Comparison of ENCODE assay signal across 8 cellular contexts in genomic region chr16:67227567-67227921, GRCh38. TPM values are rescaled to one million over a fixed set of nuclear protein-coding genes. Genes with fewer than 3 reads are reported as not detected.
DNase-seq lines count a peak whose midpoint lies in the region; ATAC-seq and TF ChIP-seq lines count a peak whose summit lies in the region.

No MANE protein-coding gene starts in this region.

- no peaks in the 10 kb centered on the region for H3K9me3 ChIP-seq in upper lobe of left lung

- WGBS in upper lobe of left lung, 2 donors = 10 to 12% methylated on average over 11 to 12 of the region's 12 CpGs

- peaks cover 36 to 46% (median 42%) of the 10 kb centered on the region in 4 donors for H3K36me3 ChIP-seq in upper lobe of left lung

- H3K27me3 Mint-ChIP-seq in activated T-cell treated with anti-CD3 and anti-CD28 coated beads, Interleukin-2, amount 50 U/mL, for 72 hours (ENCODE audit: low read depth) = no peaks in the 10 kb centered on the region
- H3K27me3 Mint-ChIP-seq in brain = peaks cover 16% of the 10 kb centered on the region
- no peaks in the 10 kb centered on the region for H3K27me3 Mint-ChIP-seq in memory B cell

- H3K27ac ChIP-seq in upper lobe of left lung = peak overlapping the region; percentile 81 to 91 (median 88)

- no peak for TF ChIP-seq POLR2A in upper lobe of left lung (IDR thresholded peaks at IDR 0.05)

- H3K27me3 ChIP-seq in upper lobe of left lung = no peaks in the 10 kb centered on the region

- H3K27ac Mint-ChIP-seq in activated T-cell treated with anti-CD3 and anti-CD28 coated beads, Interleukin-2, amount 50 U/mL, for 72 hours = peak overlapping the region; percentile 85
- peak overlapping the region in 4 of 5 experiments; percentile 95 to 99 (median 99) for H3K27ac Mint-ChIP-seq in brain
- H3K27ac Mint-ChIP-seq in memory B cell = peak overlapping the region; percentile 97

- H3K4me1 Mint-ChIP-seq in activated T-cell treated with anti-CD3 and anti-CD28 coated beads, Interleukin-2, amount 50 U/mL, for 72 hours (ENCODE audit: low read depth) = peaks cover 46% of the 10 kb centered on the region
- H3K4me1 Mint-ChIP-seq in brain (peaks cover 41% of the 10 kb centered on the region), memory B cell (peaks cover 21% of the 10 kb centered on the region)

- TF ChIP-seq EP300 in upper lobe of left lung (IDR thresholded peaks at IDR 0.05) = no peak

- peak overlapping the region; percentile 78 to 99 (median 90) for H3K4me3 ChIP-seq in upper lobe of left lung

- H3K9me3 Mint-ChIP-seq in activated T-cell treated with anti-CD3 and anti-CD28 coated beads, Interleukin-2, amount 50 U/mL, for 72 hours = no peaks in the 10 kb centered on the region
- H3K9me3 Mint-ChIP-seq in brain = peaks cover 0 to 2% (median 0%) of the 10 kb centered on the region in 5 experiments
- no peaks in the 10 kb centered on the region for H3K9me3 Mint-ChIP-seq in memory B cell

- peak overlapping the region; percentile 89 to 98 for H3K4me3 Mint-ChIP-seq in activated T-cell treated with anti-CD3 and anti-CD28 coated beads, Interleukin-2, amount 50 U/mL, for 72 hours
- H3K4me3 Mint-ChIP-seq in brain (peak overlapping the region; percentile 99 to 100 (median 99)), memory B cell (peak overlapping the region; percentile 100)

- H3K4me1 ChIP-seq in upper lobe of left lung = peaks cover 17 to 40% (median 29%) of the 10 kb centered on the region in 4 donors

- no peak for TF ChIP-seq CTCF in brain (conservative IDR thresholded peaks at IDR 0.05)
- TF ChIP-seq CTCF in upper lobe of left lung (IDR thresholded peaks at IDR 0.05) = no peak

- peaks cover 5 to 12% of the 10 kb centered on the region in 2 donors for H3K36me3 Mint-ChIP-seq in activated T-cell treated with anti-CD3 and anti-CD28 coated beads, Interleukin-2, amount 50 U/mL, for 72 hours (ENCODE audit: insufficient read depth in 2 of 2)
- peaks cover 16% of the 10 kb centered on the region for H3K36me3 Mint-ChIP-seq in brain
- H3K36me3 Mint-ChIP-seq in memory B cell = peaks cover 16% of the 10 kb centered on the region

- ATAC-seq in activated T-cell treated with anti-CD3 and anti-CD28 coated beads, Interleukin-2, amount 50 U/mL, for 72 hours (replicated peaks in 1 of 2) = no peak
- ATAC-seq in memory B cell (ENCODE audit: low read depth) (no peak), upper lobe of left lung (ENCODE audit: low FRiP score in 2 of 2) (no peak)

- no peak for DNase-seq in activated T-cell treated with anti-CD3 and anti-CD28 coated beads, Interleukin-2, amount 50 U/mL, for 72 hours
- no peak for DNase-seq in activated T-cell treated with anti-CD3 and anti-CD28 coated beads, Interleukin-2, amount 50 U/mL, for 1 hour
- DNase-seq in memory B cell (ENCODE audit: low spot score in 2 of 2) (no peak), upper lobe of left lung (no peak), GM19240 (ENCODE audit: insufficient read length, low spot score) (no peak), NCI-H1694 (lab: John Stamatoyannopoulos, UW) (no peak)
- no peak for DNase-seq in NK-92 treated with Interleukin-12 subunit alpha and Interleukin-12 subunit beta, amount 100 ng/mL, for 24 hours (lab: John Stamatoyannopoulos, UW)

RNA-seq across cellular contexts. Expression of gene TMEM208, which starts 0.6 kb away (rescaled TPM):
- 10 to 100 TPM; 29.8 to 31.0 TPM for total RNA-seq in activated T-cell treated with anti-CD3 and anti-CD28 coated beads, Interleukin-2, amount 50 U/mL, for 72 hours
- 80.3 TPM for polyA plus RNA-seq in brain (ENCODE audit: insufficient read depth, low read depth, low replicate concordance)
- total RNA-seq in upper lobe of left lung = 10 to 100 TPM; 21.1 to 50.6 (median 48.5) TPM

RNA-seq across cellular contexts. Expression of gene FHOD1, which starts 19.7 kb away (rescaled TPM):
- total RNA-seq in activated T-cell treated with anti-CD3 and anti-CD28 coated beads, Interleukin-2, amount 50 U/mL, for 72 hours = 100 to 1,000 TPM; 106 to 114 TPM
- polyA plus RNA-seq in brain (ENCODE audit: insufficient read depth, low read depth, low replicate concordance) = 5.4 TPM
- total RNA-seq in upper lobe of left lung = 100 to 1,000 TPM in 2 of 6 donors, 10 to 100 TPM in 4; 26.0 to 310 (median 91.0) TPM

RNA-seq across cellular contexts. Expression of gene SLC9A5, which starts 21.2 kb away (rescaled TPM):
- 1 to 10 TPM; 7.6 to 7.9 TPM for total RNA-seq in activated T-cell treated with anti-CD3 and anti-CD28 coated beads, Interleukin-2, amount 50 U/mL, for 72 hours
- 0.90 TPM for polyA plus RNA-seq in brain (ENCODE audit: insufficient read depth, low read depth, low replicate concordance)
- 10 to 100 TPM in 1 of 6 donors, 1 to 10 TPM in 4, under 1 TPM in 1; 0.76 to 28.3 (median 4.1) TPM for total RNA-seq in upper lobe of left lung

RNA-seq across cellular contexts. Expression of gene ELMO3, which starts 28.6 kb away (rescaled TPM):
- total RNA-seq in activated T-cell treated with anti-CD3 and anti-CD28 coated beads, Interleukin-2, amount 50 U/mL, for 72 hours = 1 to 10 TPM; 3.0 to 3.1 TPM
- polyA plus RNA-seq in brain (ENCODE audit: insufficient read depth, low read depth, low replicate concordance) = 6.5 TPM
- total RNA-seq in upper lobe of left lung = 10 to 100 TPM; 17.4 to 26.2 (median 24.4) TPM

RNA-seq across cellular contexts. Expression of gene E2F4, which starts 35.6 kb away (rescaled TPM):
- 10 to 100 TPM; 82.8 to 91.7 TPM for total RNA-seq in activated T-cell treated with anti-CD3 and anti-CD28 coated beads, Interleukin-2, amount 50 U/mL, for 72 hours
- 30.8 TPM for polyA plus RNA-seq in brain (ENCODE audit: insufficient read depth, low read depth, low replicate concordance)
- 100 to 1,000 TPM in 1 of 6 donors, 10 to 100 TPM in 5; 55.7 to 124 (median 85.4) TPM for total RNA-seq in upper lobe of left lung
